ENCODE assay signal across 15 cellular contexts in the genomic region with DNA sequence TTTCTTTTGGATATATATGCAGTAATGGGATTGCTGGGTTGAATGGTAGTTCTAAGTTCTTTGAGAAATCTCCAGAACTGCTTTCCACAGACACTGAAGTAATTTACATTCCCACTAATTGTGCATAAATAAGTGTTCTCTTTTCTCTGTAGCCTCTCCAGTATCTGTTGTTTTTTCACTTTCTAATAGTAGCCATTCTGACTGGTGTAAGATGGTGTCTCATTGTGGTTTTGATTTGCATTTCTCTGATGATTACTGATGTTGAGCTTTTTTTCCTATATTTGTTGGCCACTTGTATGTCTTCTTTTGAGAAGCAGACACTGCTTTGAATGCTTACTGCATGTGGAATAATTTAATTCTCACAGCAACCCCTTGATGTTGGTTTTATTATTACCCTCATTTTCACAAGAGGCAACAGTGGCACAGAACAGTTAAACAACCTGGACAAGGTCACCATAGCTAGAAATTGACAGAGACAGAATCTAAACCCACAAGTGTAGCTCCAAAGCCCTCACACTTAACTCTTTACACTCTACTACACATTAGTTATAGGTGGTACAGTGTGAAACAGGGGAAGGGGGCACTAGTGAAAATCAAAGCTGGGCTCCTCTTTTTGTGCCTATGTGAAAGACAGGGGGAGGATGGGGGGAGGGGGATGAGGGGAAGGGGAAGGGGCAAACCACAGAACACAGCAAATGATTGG.
DNase-seq lines count a peak whose midpoint lies in the region; ATAC-seq and TF ChIP-seq lines count a peak whose summit lies in the region.
"Had no signal": no experiment of that assay in that cellular context is flagged by ENCODE, and none has a peak within 500 bp of the region (broad histone marks: within the 10 kb centered on the region; RNA-seq: fewer than 3 reads in every experiment).

No MANE protein-coding gene starts in this region.

- no TSS peak for BruUV-seq in Calu3 (replicated peaks; lab: Mats Ljungman, UMichigan)

- no peak for DNase-seq in right atrium auricular region (ENCODE audit: low spot score)
- DNase-seq in Calu3, result no peak
- DNase-seq in activated CD8-positive, alpha-beta memory T cell treated with anti-CD3 and anti-CD28 coated beads, Interleukin-2, amount 50 U/mL, for 4 hours, result no peak
- no peak for DNase-seq in NCI-H128 (lab: John Stamatoyannopoulos, UW; ENCODE audit: unreplicated experiment)
- DNase-seq: DMS153; MV-4-11; stimulated activated CD4-positive, alpha-beta T cell treated with anti-CD3 and anti-CD28 coated beads, Interleukin-15, amount 100 ng/mL, for 24 hours; stimulated activated CD8-positive, alpha-beta memory T cell treated with anti-CD3 and anti-CD28 coated beads, Interleukin-4, amount 100 ng/mL, for 48 hours; uterus had no signal

- H3K27ac ChIP-seq in right atrium auricular region, result no peak overlapping the region
- H3K27ac ChIP-seq: uterus had no signal

- H3K4me3 Mint-ChIP-seq in Calu3 (ENCODE audit: low read depth, unreplicated experiment), result no peak overlapping the region
- H3K4me3 Mint-ChIP-seq: activated naive CD8-positive, alpha-beta T cell had no signal

- H3K27me3 ChIP-seq in right atrium auricular region, result no peaks in the 10 kb centered on the region
- H3K27me3 ChIP-seq: uterus had no signal

- H3K27me3 Mint-ChIP-seq in Calu3 (ENCODE audit: unreplicated experiment), result no peaks in the 10 kb centered on the region
- H3K27me3 Mint-ChIP-seq: activated naive CD8-positive, alpha-beta T cell had no signal

- H3K4me3 ChIP-seq in right atrium auricular region, result no peak overlapping the region
- H3K4me3 ChIP-seq: uterus had no signal

- no peaks in the 10 kb centered on the region for H3K4me1 ChIP-seq in right atrium auricular region
- H3K4me1 ChIP-seq: uterus had no signal

- TF ChIP-seq CTCF in right atrium auricular region (IDR thresholded peaks at IDR 0.05) (no peak), Calu3 (IDR thresholded peaks at IDR 0.05; ENCODE audit: unreplicated experiment) (no peak)

- H3K9me3 Mint-ChIP-seq in Calu3 (ENCODE audit: low read depth, unreplicated experiment), result no peaks in the 10 kb centered on the region

- intact Hi-C loops in Calu3 (cut with micrococcal nuclease; ENCODE audit: unreplicated experiment), result no loop called here

- CTCF ChIA-PET in Calu3 (lab: Charles Lee), result no interaction called here

- H3K4me1 Mint-ChIP-seq in Calu3 (ENCODE audit: low read depth, unreplicated experiment), result no peaks in the 10 kb centered on the region

- no peaks in the 10 kb centered on the region for H3K36me3 ChIP-seq in right atrium auricular region
- H3K36me3 ChIP-seq: uterus had no signal

- no peak overlapping the region for H3K27ac Mint-ChIP-seq in Calu3 (ENCODE audit: unreplicated experiment)
- H3K27ac Mint-ChIP-seq: activated naive CD8-positive, alpha-beta T cell had no signal

- no peaks in the 10 kb centered on the region for H3K9me3 ChIP-seq in right atrium auricular region
- H3K9me3 ChIP-seq: uterus had no signal

- ATAC-seq in GM18502 (IDR thresholded peaks at IDR 0.05; ENCODE audit: poor library complexity, unreplicated experiment), result peak; percentile 94
- ATAC-seq in GM19452 (IDR thresholded peaks at IDR 0.05; ENCODE audit: unreplicated experiment), result peak; percentile 84
- ATAC-seq in HG02759 (IDR thresholded peaks at IDR 0.05; ENCODE audit: unreplicated experiment), result peak; percentile 84
- ATAC-seq in HG03280 (IDR thresholded peaks at IDR 0.05; ENCODE audit: unreplicated experiment), result peak; percentile 92
- ATAC-seq: esophagus mucosa had no signal

- H3K36me3 Mint-ChIP-seq in Calu3 (ENCODE audit: insufficient read depth, unreplicated experiment), result no peaks in the 10 kb centered on the region
